ENCODE assay signal across 8 cellular contexts in the genomic region with DNA sequence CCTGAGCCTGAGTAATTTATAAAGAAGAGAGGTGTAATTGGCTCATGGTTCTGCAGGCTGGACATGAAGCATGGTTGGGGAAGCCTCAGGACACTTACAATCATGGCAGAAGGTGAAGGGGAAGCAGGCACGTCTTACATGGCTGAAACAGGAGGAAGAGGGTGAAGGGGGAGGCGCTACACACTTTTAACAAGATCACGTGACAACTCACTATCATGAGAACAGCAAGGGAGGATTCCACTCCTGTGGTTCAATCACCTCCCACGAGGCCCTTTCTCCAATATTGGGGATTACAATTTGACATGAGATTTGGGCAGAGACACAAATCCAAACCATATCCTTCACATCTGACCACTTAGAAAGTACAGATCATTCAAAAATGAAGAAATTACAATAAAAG.
"Had no signal": no experiment of that assay in that cellular context is flagged by ENCODE, and none has a peak within 500 bp of the region (broad histone marks: within the 10 kb centered on the region; RNA-seq: fewer than 3 reads in every experiment).

No MANE protein-coding gene starts in this region.

- ATAC-seq: GM12878 had no signal

- H3K4me3 ChIP-seq: GM12878 had no signal

- FAIRE-seq: G401.6, GM12878, GM12891, GM12892, GM18507, GM19239 had no signal

- DNase-seq: GDM1, GF-D8 had no signal
